ENCODE assay signal across 8 cellular contexts in genomic region chr11:6418958-6419611, GRCh38. TPM values are rescaled to one million over a fixed set of nuclear protein-coding genes. Genes with fewer than 3 reads are reported as not detected.
DNase-seq lines count a peak whose midpoint lies in the region; ATAC-seq, FAIRE-seq and TF ChIP-seq lines count a peak whose summit lies in the region.

TSS of gene APBB1 (minus strand) at chr11:6419094. CDS start at chr11:6411347, 7,747 bp downstream.

- peaks cover 6 to 7% of the 10 kb centered on the region in 2 donors for H3K4me1 Mint-ChIP-seq in immature natural killer cell

- peaks cover 0 to 3% (median 3%) of the 10 kb centered on the region in 3 donors for H3K36me3 Mint-ChIP-seq in immature natural killer cell

- no peak for TF ChIP-seq CTCF in bronchial epithelial cell (IDR thresholded peaks at IDR 0.05; ENCODE audit: insufficient read depth, low read length, severe bottlenecking)

- FAIRE-seq in bronchial epithelial cell (lab: Jason Lieb, UNC) = no peak

- H3K4me2 ChIP-seq in BLaER1 = peak within 1 kb of the TSS; percentile 92

- H3K27ac ChIP-seq in BLaER1 (peak within 1 kb of the TSS; percentile 83), skin epidermis (peak within 1 kb of the TSS; percentile 16 to 92 (median 82))

- peak; percentile 56 for ATAC-seq in GM19455 (IDR thresholded peaks at IDR 0.05; ENCODE audit: unreplicated experiment)

- H4K20me1 ChIP-seq in BLaER1 = 0 out of 2 replicates have a peak, but pooled peaks cover 7% of the 10 kb centered on the region

- H3K9me3 ChIP-seq in BLaER1 (no peaks in the 10 kb centered on the region), MG63 (no peaks in the 10 kb centered on the region)

- peak within 1 kb of the TSS; percentile 86 for H3K9ac ChIP-seq in BLaER1

- H3K27me3 ChIP-seq in BLaER1 = peaks cover 9% of the 10 kb centered on the region; the same call in 1 of the 2 replicates
- H3K27me3 ChIP-seq in MG63 = no peaks in the 10 kb centered on the region; the same call in 1 of the 2 replicates
- H3K27me3 ChIP-seq in bronchial epithelial cell (ENCODE audit: control insufficient read depth, insufficient read depth, low read length) = peaks cover 6% of the 10 kb centered on the region

- H3K4me1 ChIP-seq in BLaER1 = peaks cover 19% of the 10 kb centered on the region

- DNase-seq in MG63 = peak; percentile 40
- DNase-seq in activated CD4-positive, CD25-positive, alpha-beta regulatory T cell (lab: John Stamatoyannopoulos, UW) = peak; percentile 41 to 68 (median 54)
- no peak for DNase-seq in bronchial epithelial cell (ENCODE audit: low read depth)
- DNase-seq in immature natural killer cell = peak; percentile 70 to 78 (median 76)
- no peak for DNase-seq in SHP77 treated with DMSO at 0.1 percent for 48 hours (lab: John Stamatoyannopoulos, UW)

- H3K4me3 Mint-ChIP-seq in immature natural killer cell = peak within 1 kb of the TSS; percentile 74 to 89 (median 85)

- peaks cover 5 to 9% (median 7%) of the 10 kb centered on the region in 3 donors for H3K27me3 Mint-ChIP-seq in immature natural killer cell (ENCODE audit: low read depth in 3 of 3)

- peak within 1 kb of the TSS; percentile 91 for H3K4me3 ChIP-seq in BLaER1
- peak within 1 kb of the TSS; percentile 58 for H3K4me3 ChIP-seq in MG63
- H3K4me3 ChIP-seq in bronchial epithelial cell (ENCODE audit: low read depth, low read length) = peak within 1 kb of the TSS; percentile 56
- H3K4me3 ChIP-seq in skin epidermis = peak within 1 kb of the TSS; percentile 57 to 98 (median 86)

- peak within 1 kb of the TSS; percentile 54 to 84 (median 74) for H3K27ac Mint-ChIP-seq in immature natural killer cell

- H3K36me3 ChIP-seq in BLaER1 (no peaks in the 10 kb centered on the region), MG63 (no peaks in the 10 kb centered on the region), bronchial epithelial cell (ENCODE audit: control insufficient read depth, insufficient read depth, low read length) (no peaks in the 10 kb centered on the region)

- H3K9me3 Mint-ChIP-seq in immature natural killer cell = no peaks in the 10 kb centered on the region

RNA-seq across cellular contexts. Expression of gene APBB1, which starts in this region (rescaled TPM):
- 7.2 and 21.1 TPM in 2 replicates for total RNA-seq in MG63 (2014; rRNA removed; shearing (Covaris generic); ENCODE audit: low replicate concordance)
- 1.7 and 1.8 TPM in 2 replicates for total RNA-seq in bronchial epithelial cell
- 10 to 100 TPM; 30.8 to 55.9 (median 35.2) TPM for polyA plus RNA-seq in immature natural killer cell

Comparison
In these comparisons a context has a peak if more than half of its experiments do, and no peak if none do; other contexts are left out.
1. DNase-seq: peak in MG63 (single experiment), activated CD4-positive, CD25-positive, alpha-beta regulatory T cell (4 of 4) and immature natural killer cell (3 of 3); none in bronchial epithelial cell (single experiment) and SHP77 treated with DMSO at 0.1 percent for 48 hours (single experiment).
2. Peak in every context shown above with its lines, with median percentiles within 50 percentile points of each other: H3K4me3 ChIP-seq.